Comparison of ENCODE assay signal across 1 cellular context in the genomic region with DNA sequence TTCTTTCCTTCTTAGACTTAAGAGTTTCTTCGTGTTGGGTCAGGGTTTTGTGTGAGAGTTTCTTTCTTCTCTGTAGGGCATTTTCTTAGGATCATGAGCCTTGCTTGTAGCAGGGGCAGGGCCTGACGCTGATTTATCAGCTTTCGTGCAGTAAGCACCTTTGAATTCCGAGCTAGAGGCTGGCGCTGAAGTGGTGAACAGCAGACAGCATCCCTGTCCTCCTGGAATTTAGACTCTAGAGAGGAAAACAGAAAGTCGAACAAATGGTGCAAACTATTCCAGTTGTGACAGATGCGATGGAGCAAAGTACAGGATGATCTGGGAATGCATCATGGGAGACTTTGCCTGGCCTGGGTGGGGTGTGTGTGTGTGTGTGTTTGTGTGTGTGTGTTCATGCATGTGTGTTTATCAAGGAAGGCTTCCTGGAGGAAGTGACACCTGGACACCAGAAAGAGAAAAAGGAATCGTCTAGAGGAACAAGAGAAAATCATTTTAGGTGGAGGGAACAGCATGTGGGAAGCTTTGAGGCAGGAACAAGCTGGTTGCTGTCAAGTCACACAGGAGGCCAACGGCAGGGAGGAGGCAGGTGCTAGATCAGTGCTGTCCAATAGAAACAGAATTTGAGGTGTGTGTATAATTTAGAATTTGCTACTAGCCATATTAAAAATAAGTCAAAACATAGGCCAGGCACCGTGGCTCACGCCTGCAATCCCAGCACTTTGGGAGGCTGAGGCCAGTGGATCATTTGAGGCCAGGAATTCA.
TF ChIP-seq lines count a peak whose summit lies in the region.

No MANE protein-coding gene starts in this region.

TF ChIP-seq in HepG2, 621 proteins besides CTCF, POLR2A, EP300 and RAD21 (continued from another document and continues in another):
- TF ChIP-seq, protein P1, sequence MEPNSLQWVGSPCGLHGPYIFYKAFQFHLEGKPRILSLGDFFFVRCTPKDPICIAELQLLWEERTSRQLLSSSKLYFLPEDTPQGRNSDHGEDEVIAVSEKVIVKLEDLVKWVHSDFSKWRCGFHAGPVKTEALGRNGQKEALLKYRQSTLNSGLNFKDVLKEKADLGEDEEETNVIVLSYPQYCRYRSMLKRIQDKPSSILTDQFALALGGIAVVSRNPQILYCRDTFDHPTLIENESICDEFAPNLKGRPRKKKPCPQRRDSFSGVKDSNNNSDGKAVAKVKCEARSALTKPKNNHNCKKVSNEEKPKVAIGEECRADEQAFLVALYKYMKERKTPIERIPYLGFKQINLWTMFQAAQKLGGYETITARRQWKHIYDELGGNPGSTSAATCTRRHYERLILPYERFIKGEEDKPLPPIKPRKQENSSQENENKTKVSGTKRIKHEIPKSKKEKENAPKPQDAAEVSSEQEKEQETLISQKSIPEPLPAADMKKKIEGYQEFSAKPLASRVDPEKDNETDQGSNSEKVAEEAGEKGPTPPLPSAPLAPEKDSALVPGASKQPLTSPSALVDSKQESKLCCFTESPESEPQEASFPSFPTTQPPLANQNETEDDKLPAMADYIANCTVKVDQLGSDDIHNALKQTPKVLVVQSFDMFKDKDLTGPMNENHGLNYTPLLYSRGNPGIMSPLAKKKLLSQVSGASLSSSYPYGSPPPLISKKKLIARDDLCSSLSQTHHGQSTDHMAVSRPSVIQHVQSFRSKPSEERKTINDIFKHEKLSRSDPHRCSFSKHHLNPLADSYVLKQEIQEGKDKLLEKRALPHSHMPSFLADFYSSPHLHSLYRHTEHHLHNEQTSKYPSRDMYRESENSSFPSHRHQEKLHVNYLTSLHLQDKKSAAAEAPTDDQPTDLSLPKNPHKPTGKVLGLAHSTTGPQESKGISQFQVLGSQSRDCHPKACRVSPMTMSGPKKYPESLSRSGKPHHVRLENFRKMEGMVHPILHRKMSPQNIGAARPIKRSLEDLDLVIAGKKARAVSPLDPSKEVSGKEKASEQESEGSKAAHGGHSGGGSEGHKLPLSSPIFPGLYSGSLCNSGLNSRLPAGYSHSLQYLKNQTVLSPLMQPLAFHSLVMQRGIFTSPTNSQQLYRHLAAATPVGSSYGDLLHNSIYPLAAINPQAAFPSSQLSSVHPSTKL (CRISPR knock-in tag; IDR thresholded peaks at IDR 0.05): peak; percentile 89
- TF ChIP-seq IKZF4 (CRISPR knock-in tag; IDR thresholded peaks at IDR 0.05; ENCODE audit: borderline replicate concordance, low read depth, not compliant biosample characterization): no peak
- TF ChIP-seq, protein P2, sequence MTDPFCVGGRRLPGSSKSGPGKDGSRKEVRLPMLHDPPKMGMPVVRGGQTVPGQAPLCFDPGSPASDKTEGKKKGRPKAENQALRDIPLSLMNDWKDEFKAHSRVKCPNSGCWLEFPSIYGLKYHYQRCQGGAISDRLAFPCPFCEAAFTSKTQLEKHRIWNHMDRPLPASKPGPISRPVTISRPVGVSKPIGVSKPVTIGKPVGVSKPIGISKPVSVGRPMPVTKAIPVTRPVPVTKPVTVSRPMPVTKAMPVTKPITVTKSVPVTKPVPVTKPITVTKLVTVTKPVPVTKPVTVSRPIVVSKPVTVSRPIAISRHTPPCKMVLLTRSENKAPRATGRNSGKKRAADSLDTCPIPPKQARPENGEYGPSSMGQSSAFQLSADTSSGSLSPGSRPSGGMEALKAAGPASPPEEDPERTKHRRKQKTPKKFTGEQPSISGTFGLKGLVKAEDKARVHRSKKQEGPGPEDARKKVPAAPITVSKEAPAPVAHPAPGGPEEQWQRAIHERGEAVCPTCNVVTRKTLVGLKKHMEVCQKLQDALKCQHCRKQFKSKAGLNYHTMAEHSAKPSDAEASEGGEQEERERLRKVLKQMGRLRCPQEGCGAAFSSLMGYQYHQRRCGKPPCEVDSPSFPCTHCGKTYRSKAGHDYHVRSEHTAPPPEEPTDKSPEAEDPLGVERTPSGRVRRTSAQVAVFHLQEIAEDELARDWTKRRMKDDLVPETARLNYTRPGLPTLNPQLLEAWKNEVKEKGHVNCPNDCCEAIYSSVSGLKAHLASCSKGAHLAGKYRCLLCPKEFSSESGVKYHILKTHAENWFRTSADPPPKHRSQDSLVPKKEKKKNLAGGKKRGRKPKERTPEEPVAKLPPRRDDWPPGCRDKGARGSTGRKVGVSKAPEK (CRISPR knock-in tag; IDR thresholded peaks at IDR 0.05; ENCODE audit: borderline replicate concordance): no peak
- TF ChIP-seq RARG (CRISPR knock-in tag; IDR thresholded peaks at IDR 0.05; ENCODE audit: low read depth): no peak
- peak; percentile 22; the same call in 1 of the 2 replicates for TF ChIP-seq DDIT3 (CRISPR knock-in tag; IDR thresholded peaks at IDR 0.05)
- TF ChIP-seq, protein P3, sequence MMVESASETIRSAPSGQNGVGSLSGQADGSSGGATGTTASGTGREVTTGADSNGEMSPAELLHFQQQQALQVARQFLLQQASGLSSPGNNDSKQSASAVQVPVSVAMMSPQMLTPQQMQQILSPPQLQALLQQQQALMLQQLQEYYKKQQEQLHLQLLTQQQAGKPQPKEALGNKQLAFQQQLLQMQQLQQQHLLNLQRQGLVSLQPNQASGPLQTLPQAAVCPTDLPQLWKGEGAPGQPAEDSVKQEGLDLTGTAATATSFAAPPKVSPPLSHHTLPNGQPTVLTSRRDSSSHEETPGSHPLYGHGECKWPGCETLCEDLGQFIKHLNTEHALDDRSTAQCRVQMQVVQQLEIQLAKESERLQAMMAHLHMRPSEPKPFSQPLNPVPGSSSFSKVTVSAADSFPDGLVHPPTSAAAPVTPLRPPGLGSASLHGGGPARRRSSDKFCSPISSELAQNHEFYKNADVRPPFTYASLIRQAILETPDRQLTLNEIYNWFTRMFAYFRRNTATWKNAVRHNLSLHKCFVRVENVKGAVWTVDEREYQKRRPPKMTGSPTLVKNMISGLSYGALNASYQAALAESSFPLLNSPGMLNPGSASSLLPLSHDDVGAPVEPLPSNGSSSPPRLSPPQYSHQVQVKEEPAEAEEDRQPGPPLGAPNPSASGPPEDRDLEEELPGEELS (CRISPR knock-in tag; IDR thresholded peaks at IDR 0.05): peak; percentile 88
- no peak for TF ChIP-seq ZNF737 (CRISPR knock-in tag; IDR thresholded peaks at IDR 0.05; ENCODE audit: borderline replicate concordance)
- no peak; the same call in 1 of the 2 replicates for TF ChIP-seq DR1 (CRISPR knock-in tag; IDR thresholded peaks at IDR 0.05)
- peak; percentile 70; the same call in 1 of the 2 replicates for TF ChIP-seq FOXK1 (CRISPR knock-in tag; IDR thresholded peaks at IDR 0.05; ENCODE audit: borderline replicate concordance, low read depth)
- TF ChIP-seq, protein P4, sequence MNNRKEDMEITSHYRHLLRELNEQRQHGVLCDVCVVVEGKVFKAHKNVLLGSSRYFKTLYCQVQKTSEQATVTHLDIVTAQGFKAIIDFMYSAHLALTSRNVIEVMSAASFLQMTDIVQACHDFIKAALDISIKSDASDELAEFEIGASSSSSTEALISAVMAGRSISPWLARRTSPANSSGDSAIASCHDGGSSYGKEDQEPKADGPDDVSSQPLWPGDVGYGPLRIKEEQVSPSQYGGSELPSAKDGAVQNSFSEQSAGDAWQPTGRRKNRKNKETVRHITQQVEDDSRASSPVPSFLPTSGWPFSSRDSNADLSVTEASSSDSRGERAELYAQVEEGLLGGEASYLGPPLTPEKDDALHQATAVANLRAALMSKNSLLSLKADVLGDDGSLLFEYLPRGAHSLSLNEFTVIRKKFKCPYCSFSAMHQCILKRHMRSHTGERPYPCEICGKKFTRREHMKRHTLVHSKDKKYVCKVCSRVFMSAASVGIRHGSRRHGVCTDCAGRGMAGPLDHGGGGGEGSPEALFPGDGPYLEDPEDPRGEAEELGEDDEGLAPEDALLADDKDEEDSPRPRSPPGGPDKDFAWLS (CRISPR knock-in tag; IDR thresholded peaks at IDR 0.05; ENCODE audit: borderline replicate concordance): no peak
- TF ChIP-seq ZNF557 (CRISPR knock-in tag; IDR thresholded peaks at IDR 0.05): no peak
- TF ChIP-seq ZNF670 (CRISPR knock-in tag; IDR thresholded peaks at IDR 0.05; ENCODE audit: borderline replicate concordance): peak; percentile 90; the same call in 1 of the 2 replicates
- TF ChIP-seq ZNF546 (CRISPR knock-in tag; conservative IDR thresholded peaks at IDR 0.05): no peak
- no peak for TF ChIP-seq HNRNPLL (IDR thresholded peaks at IDR 0.05; ENCODE audit: low read depth, low read length, poor library complexity, severe bottlenecking)
- 0 out of 2 replicates have a peak, but pooled peaks have one; percentile 49 for TF ChIP-seq ZNF567 (CRISPR knock-in tag; IDR thresholded peaks at IDR 0.05; ENCODE audit: borderline replicate concordance)
- TF ChIP-seq EHMT2 (IDR thresholded peaks at IDR 0.05; ENCODE audit: borderline replicate concordance, low read depth, low read length): peak; percentile 52; the same call in 1 of the 2 replicates
- TF ChIP-seq ZNF12 (CRISPR knock-in tag; IDR thresholded peaks at IDR 0.05): no peak
- TF ChIP-seq ZNF33A (CRISPR knock-in tag; IDR thresholded peaks at IDR 0.05; ENCODE audit: borderline replicate concordance): no peak
- no peak for TF ChIP-seq CENPX (CRISPR knock-in tag; IDR thresholded peaks at IDR 0.05)
- TF ChIP-seq KDM3A (CRISPR knock-in tag; IDR thresholded peaks at IDR 0.05; ENCODE audit: low read depth): no peak; the same call in none of the 2 replicates
- TF ChIP-seq PHF21A (CRISPR knock-in tag; IDR thresholded peaks at IDR 0.05): peak; percentile 95
- TF ChIP-seq FOXC1 (CRISPR knock-in tag; IDR thresholded peaks at IDR 0.05; ENCODE audit: borderline replicate concordance): peak; percentile 92; the same call in 1 of the 2 replicates
- peak; percentile 99 for TF ChIP-seq MEIS1 (CRISPR knock-in tag; IDR thresholded peaks at IDR 0.05; ENCODE audit: borderline replicate concordance)
- TF ChIP-seq KLF11 (CRISPR knock-in tag; IDR thresholded peaks at IDR 0.05): no peak
- TF ChIP-seq ZFP36L1 (CRISPR knock-in tag; IDR thresholded peaks at IDR 0.05): peak; percentile 32; the same call in 1 of the 2 replicates
- 0 out of 2 replicates have a peak, but pooled peaks have one; percentile 54 for TF ChIP-seq ARID2 (CRISPR knock-in tag; IDR thresholded peaks at IDR 0.05; ENCODE audit: borderline replicate concordance)
- no peak for TF ChIP-seq GABPA (IDR thresholded peaks at IDR 0.05; ENCODE audit: low read depth, low read length)
- TF ChIP-seq GABPA (CRISPR knock-in tag; IDR thresholded peaks at IDR 0.05; ENCODE audit: low read depth): peak; percentile 51; the same call in 1 of the 2 replicates
- TF ChIP-seq FOXA3 (CRISPR knock-in tag; IDR thresholded peaks at IDR 0.05): peak; percentile 83
- peak; percentile 94 for TF ChIP-seq HDAC2 (CRISPR knock-in tag; IDR thresholded peaks at IDR 0.05)
- no peak for TF ChIP-seq TRIM22 (IDR thresholded peaks at IDR 0.05)
- TF ChIP-seq PCBP2 (optimal IDR thresholded peaks at IDR 0.05; ENCODE audit: low read depth, low read length, poor library complexity, severe bottlenecking): no peak
- TF ChIP-seq, protein P5, sequence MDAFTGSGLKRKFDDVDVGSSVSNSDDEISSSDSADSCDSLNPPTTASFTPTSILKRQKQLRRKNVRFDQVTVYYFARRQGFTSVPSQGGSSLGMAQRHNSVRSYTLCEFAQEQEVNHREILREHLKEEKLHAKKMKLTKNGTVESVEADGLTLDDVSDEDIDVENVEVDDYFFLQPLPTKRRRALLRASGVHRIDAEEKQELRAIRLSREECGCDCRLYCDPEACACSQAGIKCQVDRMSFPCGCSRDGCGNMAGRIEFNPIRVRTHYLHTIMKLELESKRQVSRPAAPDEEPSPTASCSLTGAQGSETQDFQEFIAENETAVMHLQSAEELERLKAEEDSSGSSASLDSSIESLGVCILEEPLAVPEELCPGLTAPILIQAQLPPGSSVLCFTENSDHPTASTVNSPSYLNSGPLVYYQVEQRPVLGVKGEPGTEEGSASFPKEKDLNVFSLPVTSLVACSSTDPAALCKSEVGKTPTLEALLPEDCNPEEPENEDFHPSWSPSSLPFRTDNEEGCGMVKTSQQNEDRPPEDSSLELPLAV (CRISPR knock-in tag; conservative IDR thresholded peaks at IDR 0.05; ENCODE audit: low read depth): no peak
- TF ChIP-seq, protein P6, sequence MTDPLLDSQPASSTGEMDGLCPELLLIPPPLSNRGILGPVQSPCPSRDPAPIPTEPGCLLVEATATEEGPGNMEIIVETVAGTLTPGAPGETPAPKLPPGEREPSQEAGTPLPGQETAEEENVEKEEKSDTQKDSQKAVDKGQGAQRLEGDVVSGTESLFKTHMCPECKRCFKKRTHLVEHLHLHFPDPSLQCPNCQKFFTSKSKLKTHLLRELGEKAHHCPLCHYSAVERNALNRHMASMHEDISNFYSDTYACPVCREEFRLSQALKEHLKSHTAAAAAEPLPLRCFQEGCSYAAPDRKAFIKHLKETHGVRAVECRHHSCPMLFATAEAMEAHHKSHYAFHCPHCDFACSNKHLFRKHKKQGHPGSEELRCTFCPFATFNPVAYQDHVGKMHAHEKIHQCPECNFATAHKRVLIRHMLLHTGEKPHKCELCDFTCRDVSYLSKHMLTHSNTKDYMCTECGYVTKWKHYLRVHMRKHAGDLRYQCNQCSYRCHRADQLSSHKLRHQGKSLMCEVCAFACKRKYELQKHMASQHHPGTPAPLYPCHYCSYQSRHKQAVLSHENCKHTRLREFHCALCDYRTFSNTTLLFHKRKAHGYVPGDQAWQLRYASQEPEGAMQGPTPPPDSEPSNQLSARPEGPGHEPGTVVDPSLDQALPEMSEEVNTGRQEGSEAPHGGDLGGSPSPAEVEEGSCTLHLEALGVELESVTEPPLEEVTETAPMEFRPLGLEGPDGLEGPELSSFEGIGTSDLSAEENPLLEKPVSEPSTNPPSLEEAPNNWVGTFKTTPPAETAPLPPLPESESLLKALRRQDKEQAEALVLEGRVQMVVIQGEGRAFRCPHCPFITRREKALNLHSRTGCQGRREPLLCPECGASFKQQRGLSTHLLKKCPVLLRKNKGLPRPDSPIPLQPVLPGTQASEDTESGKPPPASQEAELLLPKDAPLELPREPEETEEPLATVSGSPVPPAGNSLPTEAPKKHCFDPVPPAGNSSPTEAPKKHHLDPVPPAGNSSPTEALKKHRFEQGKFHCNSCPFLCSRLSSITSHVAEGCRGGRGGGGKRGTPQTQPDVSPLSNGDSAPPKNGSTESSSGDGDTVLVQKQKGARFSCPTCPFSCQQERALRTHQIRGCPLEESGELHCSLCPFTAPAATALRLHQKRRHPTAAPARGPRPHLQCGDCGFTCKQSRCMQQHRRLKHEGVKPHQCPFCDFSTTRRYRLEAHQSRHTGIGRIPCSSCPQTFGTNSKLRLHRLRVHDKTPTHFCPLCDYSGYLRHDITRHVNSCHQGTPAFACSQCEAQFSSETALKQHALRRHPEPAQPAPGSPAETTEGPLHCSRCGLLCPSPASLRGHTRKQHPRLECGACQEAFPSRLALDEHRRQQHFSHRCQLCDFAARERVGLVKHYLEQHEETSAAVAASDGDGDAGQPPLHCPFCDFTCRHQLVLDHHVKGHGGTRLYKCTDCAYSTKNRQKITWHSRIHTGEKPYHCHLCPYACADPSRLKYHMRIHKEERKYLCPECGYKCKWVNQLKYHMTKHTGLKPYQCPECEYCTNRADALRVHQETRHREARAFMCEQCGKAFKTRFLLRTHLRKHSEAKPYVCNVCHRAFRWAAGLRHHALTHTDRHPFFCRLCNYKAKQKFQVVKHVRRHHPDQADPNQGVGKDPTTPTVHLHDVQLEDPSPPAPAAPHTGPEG (CRISPR knock-in tag; IDR thresholded peaks at IDR 0.05): no peak
